Comparison of ENCODE assay signal across 8 cellular contexts in genomic region chr2:197255550-197255949, GRCh38. TPM values are rescaled to one million over a fixed set of nuclear protein-coding genes. Genes with fewer than 3 reads are reported as not detected.
DNase-seq lines count a peak whose midpoint lies in the region; ATAC-seq, FAIRE-seq and TF ChIP-seq lines count a peak whose summit lies in the region.

No MANE protein-coding gene starts in this region.

- H3K4me1 ChIP-seq in fibroblast of lung (ENCODE audit: control insufficient read depth, extremely low read depth, insufficient read depth, low read length): no peaks in the 10 kb centered on the region
- no peaks in the 10 kb centered on the region for H3K4me1 ChIP-seq in pancreas
- H3K4me1 ChIP-seq in tibial artery: peaks cover 0 to 26% (median 7%) of the 10 kb centered on the region in 4 donors

- no peaks in the 10 kb centered on the region for H3K27me3 ChIP-seq in fibroblast of lung (ENCODE audit: control insufficient read depth, insufficient read depth, low read length)
- H3K27me3 ChIP-seq in pancreas: no peaks in the 10 kb centered on the region
- H3K27me3 ChIP-seq in tibial artery: no peaks in the 10 kb centered on the region

- no peak overlapping the region for H2AFZ ChIP-seq in fibroblast of lung (ENCODE audit: low read length)

- WGBS in pancreas, 2 donors: 67 to 79% methylated on average over 9 of the region's 9 CpGs

- no peaks in the 10 kb centered on the region for H4K20me1 ChIP-seq in fibroblast of lung (ENCODE audit: control insufficient read depth, extremely low read depth, insufficient read depth, low read length)

- peak; percentile 89 for ATAC-seq in GM21786 (IDR thresholded peaks at IDR 0.05; ENCODE audit: unreplicated experiment)
- ATAC-seq in pancreas: peak in 3 of 4 donors; percentile 55 to 95 (median 91)

- peak overlapping the region in 1 of 4 experiments; percentile 17 for H3K4me3 ChIP-seq in fibroblast of lung (replicated peaks in 1 of 4; ENCODE audit: control extremely low read depth in 1 of 4, insufficient read depth in 1 of 4, low read depth in 3 of 4, low read length in 4 of 4)
- H3K4me3 ChIP-seq in pancreas: no peak overlapping the region
- peak overlapping the region in 1 of 2 donors; percentile 25 for H3K4me3 ChIP-seq in tibial artery

- intact Hi-C loops in pancreas (cut with DNase I) (no loop called here), tibial artery (cut with DNase I; ENCODE audit: low total_unique reads) (no loop called here)

- H3K4me2 ChIP-seq in fibroblast of lung (ENCODE audit: extremely low read depth, insufficient read depth, low read length): peak overlapping the region; percentile 13

- DNase-seq in GDM1 (lab: John Stamatoyannopoulos, UW) (peak; percentile 88), NCI-H2029 treated with DMSO at 0.1 percent for 48 hours (lab: John Stamatoyannopoulos, UW) (peak; percentile 9), fibroblast of lung (ENCODE audit: low read depth in 2 of 2) (peak; percentile 47 to 58), pancreas (peak in 1 of 6 donors; percentile 55), tibial artery (peak; percentile 73 to 84), dermis blood vessel endothelial cell (no peak)
- peak; percentile 60 for DNase-seq in activated CD8-positive, alpha-beta memory T cell treated with anti-CD3 and anti-CD28 coated beads, Interleukin-2, amount 50 U/mL, for 4 hours

- no peaks in the 10 kb centered on the region for H3K36me3 ChIP-seq in fibroblast of lung (ENCODE audit: control insufficient read depth, insufficient read depth, low read length)
- no peaks in the 10 kb centered on the region for H3K36me3 ChIP-seq in pancreas
- no peaks in the 10 kb centered on the region for H3K36me3 ChIP-seq in tibial artery

- H3K9me3 ChIP-seq in fibroblast of lung (ENCODE audit: control insufficient read depth, insufficient read depth, low read depth, low read length): no peaks in the 10 kb centered on the region
- no peaks in the 10 kb centered on the region for H3K9me3 ChIP-seq in pancreas
- H3K9me3 ChIP-seq in tibial artery: no peaks in the 10 kb centered on the region

- FAIRE-seq in pancreas (lab: Jason Lieb, UNC): no peak

- no peak for TF ChIP-seq CTCF in fibroblast of lung (conservative IDR thresholded peaks at IDR 0.05 in 1 of 2, IDR thresholded peaks at IDR 0.05 in 1 of 2; ENCODE audit: low read depth in 1 of 2, low read length in 2 of 2)
- TF ChIP-seq CTCF in pancreas (IDR thresholded peaks at IDR 0.05): no peak
- no peak for TF ChIP-seq CTCF in tibial artery (IDR thresholded peaks at IDR 0.05)

- no peaks in the 10 kb centered on the region for H3K79me2 ChIP-seq in fibroblast of lung (ENCODE audit: control insufficient read depth, insufficient read depth, low read length)

- H3K9ac ChIP-seq in fibroblast of lung (ENCODE audit: insufficient read depth, low read length): no peak overlapping the region

- no peak overlapping the region for H3K27ac ChIP-seq in fibroblast of lung (ENCODE audit: insufficient read depth, low read length)
- peak overlapping the region in 2 of 4 donors; percentile 0 to 8 for H3K27ac ChIP-seq in pancreas
- peak overlapping the region; percentile 41 to 52 for H3K27ac ChIP-seq in tibial artery

RNA-seq across cellular contexts. Expression of gene ANKRD44, which starts 55.0 kb away (rescaled TPM):
- total RNA-seq in fibroblast of lung (4.9 and 7.6 TPM in 2 replicates), pancreas (10 to 100 TPM in 1 of 6 donors, 1 to 10 TPM in 5; 6.9 to 12.5 (median 8.5) TPM), dermis blood vessel endothelial cell (5.6 and 7.6 TPM in 2 replicates)
- polyA plus RNA-seq in fibroblast of lung (9.1 and 9.7 TPM in 2 replicates), pancreas (1 to 10 TPM; 1.9 to 2.6 TPM)
- 5.0 and 5.2 TPM in 2 replicates for polyA plus RNA-seq in fibroblast of lung (2012)
- 5.4 and 21.7 TPM in 2 replicates for polyA minus RNA-seq in fibroblast of lung (ENCODE audit: low replicate concordance)
